ENCODE assay signal across 29 cellular contexts in the genomic region with DNA sequence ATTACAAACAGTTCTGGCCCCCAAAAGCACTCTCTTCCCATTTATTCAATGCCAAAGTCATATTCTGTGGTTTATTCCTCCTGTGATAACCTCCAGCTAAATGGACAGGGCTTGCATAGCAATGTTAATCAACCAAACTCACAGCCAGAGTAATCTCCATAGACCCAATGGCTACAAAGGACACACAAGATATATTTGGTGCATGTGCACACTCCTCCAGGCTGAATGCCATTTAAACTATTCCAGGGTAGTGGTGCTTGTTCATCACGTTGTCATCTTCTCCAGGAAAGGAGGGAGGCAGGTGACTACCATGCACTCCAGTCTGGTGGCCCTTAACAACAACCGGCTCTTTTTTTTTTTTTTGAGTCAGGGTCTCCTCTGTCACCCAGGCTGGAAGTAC. TPM values are rescaled to one million over a fixed set of nuclear protein-coding genes. Genes with fewer than 3 reads are reported as not detected.
"Had no signal": no experiment of that assay in that cellular context is flagged by ENCODE, and none has a peak within 500 bp of the region (broad histone marks: within the 10 kb centered on the region; RNA-seq: fewer than 3 reads in every experiment).

No MANE protein-coding gene starts in this region.

- DNase-seq: naive thymus-derived CD4-positive, alpha-beta T cell; natural killer cell; occipital lobe; ovary; posterior cingulate gyrus; psoas muscle; right lobe of liver; sigmoid colon; spleen; stimulated activated CD4-positive, alpha-beta T cell treated with anti-CD3 and anti-CD28 coated beads, Interleukin-12 subunit alpha, Interleukin-12 subunit beta, amount 100 ng/mL, for 4 hours; stimulated activated CD4-positive, alpha-beta T cell treated with anti-CD3 and anti-CD28 coated beads, Interleukin-1b, Interleukin-23, amount 100 ng/mL, for 48 hours; stimulated activated CD4-positive, alpha-beta T cell treated with anti-CD3 and anti-CD28 coated beads, Interleukin-4, amount 100 ng/mL, for 1 hour; stimulated activated CD4-positive, alpha-beta T cell treated with anti-CD3 and anti-CD28 coated beads, Interleukin-4, amount 100 ng/mL, for 4 hours; stimulated activated CD8-positive, alpha-beta memory T cell treated with anti-CD3 and anti-CD28 coated beads, Interleukin-4, amount 100 ng/mL, for 48 hours; stimulated activated naive CD4-positive, alpha-beta T cell; stimulated activated naive CD8-positive, alpha-beta T cell treated with anti-CD3 and anti-CD28 coated beads, Interleukin-15, amount 100 ng/mL, for 72 hours; stimulated activated naive CD8-positive, alpha-beta T cell treated with anti-CD3 and anti-CD28 coated beads, Interleukin-15, Interleukin-2, amounts not matched to agents 100 U/mL and 50 U/mL, for 24 hours; substantia nigra; testis; tibial artery; transverse colon; upper lobe of right lung; uterus had no signal

- H3K27ac ChIP-seq: neural progenitor cell, ovary, parathyroid adenoma, psoas muscle, right lobe of liver, sigmoid colon, skin epidermis, spleen, suprapubic skin, testis, tibial artery, transverse colon, upper lobe of right lung, uterus had no signal

- H3K27me3 ChIP-seq: neural progenitor cell, ovary, right lobe of liver, sigmoid colon, spleen, suprapubic skin, testis, tibial artery, transverse colon, uterus had no signal

- H3K36me3 ChIP-seq: neural progenitor cell, ovary, right lobe of liver, sigmoid colon, spleen, suprapubic skin, tibial artery, transverse colon, upper lobe of right lung, uterus had no signal

- H3K9me3 ChIP-seq: ovary, psoas muscle, right lobe of liver, sigmoid colon, spleen, suprapubic skin, testis, tibial artery, transverse colon, upper lobe of right lung, uterus had no signal

- H3K4me3 ChIP-seq: neural progenitor cell, ovary, psoas muscle, right lobe of liver, sigmoid colon, skin epidermis, smooth muscle cell, spleen, suprapubic skin, testis, tibial artery, transverse colon, upper lobe of right lung, uterus had no signal

- ATAC-seq: naive thymus-derived CD4-positive, alpha-beta T cell; natural killer cell; right lobe of liver; stimulated activated memory B cell treated with anti-CD40 and anti-IgM and Interleukin-4, amounts not matched to agents 10 μg/mL and 1 μg/mL and 100 μg/mL, for 72 hours; stimulated activated naive CD8-positive, alpha-beta T cell treated with anti-CD3 and anti-CD28 coated beads, Interleukin-15, amount 100 ng/mL, for 72 hours; stimulated activated naive CD8-positive, alpha-beta T cell treated with anti-CD3 and anti-CD28 coated beads, Interleukin-15, Interleukin-2, amounts not matched to agents 100 U/mL and 50 U/mL, for 24 hours; upper lobe of right lung had no signal

- H3K4me1 ChIP-seq: neural progenitor cell, parathyroid adenoma, psoas muscle, right lobe of liver, sigmoid colon, spleen, suprapubic skin, testis, tibial artery, transverse colon, upper lobe of right lung, uterus had no signal

RNA-seq across cellular contexts. Expression of a gene that starts 56.8 kb away (rescaled TPM):
- total RNA-seq: naive thymus-derived CD4-positive, alpha-beta T cell; natural killer cell; psoas muscle; transverse colon; upper lobe of right lung had no signal
